Comparison of ENCODE assay signal across 9 cellular contexts in the genomic region with DNA sequence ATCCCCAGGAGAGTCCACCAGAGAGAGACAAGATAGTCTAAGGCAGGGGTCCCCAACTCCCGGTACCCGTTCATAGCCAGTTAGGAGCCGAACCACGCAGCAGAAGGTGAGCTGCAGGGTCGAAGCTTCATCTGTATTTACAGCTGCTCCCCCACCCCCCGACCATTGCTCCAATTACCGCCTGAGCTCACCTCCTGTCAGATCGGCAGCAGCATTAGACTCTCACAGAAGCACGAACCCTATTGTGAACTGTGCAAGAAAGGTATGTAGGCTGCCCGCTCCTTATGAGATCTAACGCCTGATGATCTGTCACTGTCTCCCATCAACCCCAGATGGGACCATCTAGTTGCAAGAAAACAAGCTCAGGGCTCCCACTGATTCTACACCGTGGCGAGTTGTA. TPM values are rescaled to one million over a fixed set of nuclear protein-coding genes. Genes with fewer than 3 reads are reported as not detected.
DNase-seq lines count a peak whose midpoint lies in the region; ATAC-seq and TF ChIP-seq lines count a peak whose summit lies in the region.
"Had no signal": no experiment of that assay in that cellular context is flagged by ENCODE, and none has a peak within 500 bp of the region (broad histone marks: within the 10 kb centered on the region; RNA-seq: fewer than 3 reads in every experiment).

No MANE protein-coding gene starts in this region.

- no peaks in the 10 kb centered on the region for H3K9me3 ChIP-seq in WERI-Rb-1 (ENCODE audit: severe bottlenecking)
- H3K9me3 ChIP-seq in iPS-20b (ENCODE audit: insufficient read depth, low read depth, low read length): no peaks in the 10 kb centered on the region
- H3K9me3 ChIP-seq in spleen: no peaks in the 10 kb centered on the region

- H3K4me3 ChIP-seq in WERI-Rb-1 (ENCODE audit: low read depth, low read length): peak overlapping the region; percentile 48
- H3K4me3 ChIP-seq in iPS-20b (ENCODE audit: low read length): peak overlapping the region; percentile 57
- H3K4me3 ChIP-seq in spleen: peak overlapping the region in 1 of 8 donors; percentile 31

- TF ChIP-seq POLR2A in spleen (IDR thresholded peaks at IDR 0.05): no peak

- DNase-seq in NCI-H2171 treated with DMSO at 0.1 percent for 48 hours (lab: John Stamatoyannopoulos, UW) (peak; percentile 39), NCI-H2171 (lab: John Stamatoyannopoulos, UW) (no peak), WERI-Rb-1 (peak; percentile 38), spleen (peak; percentile 44), T1000 (lab: John Stamatoyannopoulos, UW) (no peak)

- no peaks in the 10 kb centered on the region for H3K36me3 ChIP-seq in WERI-Rb-1
- no peaks in the 10 kb centered on the region for H3K36me3 ChIP-seq in iPS-20b (ENCODE audit: insufficient read depth, low read depth, low read length)
- no peaks in the 10 kb centered on the region for H3K36me3 ChIP-seq in spleen

- H3K4me1 ChIP-seq in iPS-20b (ENCODE audit: insufficient read depth, low read length) (peaks cover 5% of the 10 kb centered on the region; the same call in 1 of the 2 replicates), spleen (peaks cover 0 to 42% (median 26%) of the 10 kb centered on the region in 6 donors)

- H3K27ac ChIP-seq in WERI-Rb-1: no peak overlapping the region
- H3K27ac ChIP-seq in iPS-20b (ENCODE audit: low read length): no peak overlapping the region
- H3K27ac ChIP-seq in spleen: no peak overlapping the region

- 52 to 68% (median 63%) methylated on average over 13 of the region's 13 CpGs for WGBS in spleen, 5 donors

- no peaks in the 10 kb centered on the region for H3K27me3 ChIP-seq in WERI-Rb-1 (ENCODE audit: insufficient read depth, low read depth, severe bottlenecking)
- peaks cover 6% of the 10 kb centered on the region for H3K27me3 ChIP-seq in iPS-20b (ENCODE audit: insufficient read depth, low read length)
- peaks cover 0 to 16% (median 0%) of the 10 kb centered on the region in 7 donors for H3K27me3 ChIP-seq in spleen (replicated peaks in 1 of 7)

- H3K9ac ChIP-seq in iPS-20b (ENCODE audit: low read depth, low read length): no peak overlapping the region

- ATAC-seq in GM18868 (IDR thresholded peaks at IDR 0.05; ENCODE audit: unreplicated experiment) (no peak), HG02571 (IDR thresholded peaks at IDR 0.05; ENCODE audit: unreplicated experiment) (no peak)

- intact Hi-C loops in spleen (cut with DNase I; ENCODE audit: low total_unique reads): loop anchor here (5.0 kb wide), 1 partner anchor 78 kb away; no protein-coding TSS in a partner anchor

- TF ChIP-seq CTCF in WERI-Rb-1 (IDR thresholded peaks at IDR 0.05; ENCODE audit: low read depth, low read length) (no peak), spleen (IDR thresholded peaks at IDR 0.05 in 8 of 11, conservative IDR thresholded peaks at IDR 0.05 in 3 of 11) (no peak)

RNA-seq across cellular contexts. Expression of a gene that starts 14.6 kb away (rescaled TPM):
- under 1 TPM in 1 of 7 donors, not detected in 6; 0.79 TPM for total RNA-seq in spleen
- 1 to 10 TPM in 1 of 3 donors, under 1 TPM in 2; 0.13 to 2.3 (median 0.36) TPM for polyA plus RNA-seq in spleen
- total RNA-seq: mononuclear cell had no signal

RNA-seq across cellular contexts. Expression of a gene that starts 25.0 kb away (rescaled TPM):
- 10 to 100 TPM; 29.7 to 77.9 (median 65.7) TPM for total RNA-seq in spleen
- 10 to 100 TPM in 2 of 3 donors, 1 to 10 TPM in 1; 7.3 to 11.5 (median 10.6) TPM for polyA plus RNA-seq in spleen

RNA-seq across cellular contexts. Expression of a gene that starts 59.2 kb away (rescaled TPM):
- 10 to 100 TPM in 2 of 7 donors, 1 to 10 TPM in 5; 7.2 to 14.3 (median 9.2) TPM for total RNA-seq in spleen
- 1 to 10 TPM; 3.7 to 6.1 (median 5.0) TPM for polyA plus RNA-seq in spleen

Comparison
In these comparisons a context has a peak if more than half of its experiments do, and no peak if none do; other contexts are left out.
1. DNase-seq: peak in NCI-H2171 treated with DMSO at 0.1 percent for 48 hours (single experiment), WERI-Rb-1 (single experiment) and spleen (single experiment); none in NCI-H2171 (single experiment) and T1000 (single experiment).